In the genomic region with DNA sequence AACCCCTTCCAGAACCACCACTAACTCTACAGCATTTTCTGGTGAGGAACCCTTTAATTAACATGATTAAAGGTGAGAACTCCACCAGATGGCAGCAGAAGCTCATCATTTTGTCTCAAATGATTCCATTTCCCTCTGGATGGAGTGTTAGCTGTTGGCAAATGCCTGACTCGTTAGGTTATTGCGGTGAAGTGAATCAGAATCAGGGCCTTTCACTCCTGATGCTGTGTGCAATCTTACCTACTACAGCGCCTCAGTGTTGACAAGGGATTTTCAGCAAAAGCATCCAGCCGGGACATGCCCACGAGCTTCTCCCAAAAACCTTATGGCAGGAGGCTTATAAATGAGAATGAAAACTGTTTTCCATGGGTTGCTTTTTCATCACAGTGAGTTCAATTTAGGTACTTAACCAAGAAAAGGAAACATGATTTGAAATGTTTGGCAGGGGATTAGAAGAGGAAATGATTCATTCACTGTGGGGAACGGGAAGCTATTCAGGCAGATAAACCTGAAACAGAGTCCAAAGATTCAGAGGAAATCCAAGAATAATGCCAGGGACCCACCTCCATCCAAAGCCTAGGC, we compare ENCODE assay signal across 8 cellular contexts. TPM values are rescaled to one million over a fixed set of nuclear protein-coding genes. Genes with fewer than 3 reads are reported as not detected.
DNase-seq lines count a peak whose midpoint lies in the region; ATAC-seq and TF ChIP-seq lines count a peak whose summit lies in the region.

No MANE protein-coding gene starts in this region.

- no peaks in the 10 kb centered on the region for H3K36me3 Mint-ChIP-seq in activated B cell treated with CpG ODN at 0.5 μM for 24 hours (ENCODE audit: low read depth)

- POLR2A ChIA-PET in activated B cell treated with CpG ODN at 0.5 μM for 24 hours (lab: Charles Lee) = interaction anchor here (1.0 kb wide), 1 partner anchor 48 kb away, joined by 3 read pairs; the partner anchor contains the start of gene CAST

- no peak overlapping the region for H3K4me3 Mint-ChIP-seq in activated B cell treated with CpG ODN at 0.5 μM for 24 hours

- H3K9ac ChIP-seq in BLaER1 treated with 17β-estradiol and CSF1 and Interleukin-3, amounts not matched to agents 10 nM and 100 nM = peak overlapping the region in 4 of 11 experiments; percentile 4 to 27 (median 17); a peak in 1 of 22 replicates

- no peaks in the 10 kb centered on the region for H3K27me3 ChIP-seq in BLaER1 treated with 17β-estradiol and CSF1 and Interleukin-3, amounts not matched to agents 10 nM and 100 nM
- H3K27me3 ChIP-seq in effector memory CD4-positive, alpha-beta T cell (replicated peaks; ENCODE audit: control insufficient read depth, insufficient read depth, low read length, poor library complexity, severe bottlenecking) = no peaks in the 10 kb centered on the region
- no peaks in the 10 kb centered on the region for H3K27me3 ChIP-seq in lower lobe of right lung (ENCODE audit: low read depth)

- DNase-seq in NCI-H2171 treated with DMSO at 0.1 percent for 48 hours (lab: John Stamatoyannopoulos, UW) (peak; percentile 57), activated B cell treated with CpG ODN at 0.5 μM for 24 hours (no peak), lower lobe of right lung (no peak)
- DNase-seq in effector memory CD4-positive, alpha-beta T cell = peak in 2 of 3 donors; percentile 8 to 34
- DNase-seq in stimulated activated CD8-positive, alpha-beta memory T cell treated with anti-CD3 and anti-CD28 coated beads, Interleukin-15, amount 100 ng/mL, for 1 hour (ENCODE audit: low read depth) = peak; percentile 9

- peaks cover 0 to 5% (median 0%) of the 10 kb centered on the region in 11 experiments; a peak in 1 of 22 replicates for H4K20me1 ChIP-seq in BLaER1 treated with 17β-estradiol and CSF1 and Interleukin-3, amounts not matched to agents 10 nM and 100 nM

- no peaks in the 10 kb centered on the region for H3K36me3 ChIP-seq in BLaER1 treated with 17β-estradiol and CSF1 and Interleukin-3, amounts not matched to agents 10 nM and 100 nM
- no peaks in the 10 kb centered on the region for H3K36me3 ChIP-seq in effector memory CD4-positive, alpha-beta T cell (ENCODE audit: control insufficient read depth, insufficient read depth, low read length)
- H3K36me3 ChIP-seq in lower lobe of right lung = no peaks in the 10 kb centered on the region

- peak overlapping the region; percentile 14 to 72 (median 59); a peak in 19 of 22 replicates for H3K4me2 ChIP-seq in BLaER1 treated with 17β-estradiol and CSF1 and Interleukin-3, amounts not matched to agents 10 nM and 100 nM

- peak; percentile 50 for ATAC-seq in GM21367 (IDR thresholded peaks at IDR 0.05; ENCODE audit: unreplicated experiment)
- ATAC-seq in activated B cell treated with CpG ODN at 0.5 μM for 24 hours (ENCODE audit: low read depth) = peak; percentile 50
- ATAC-seq in lower lobe of right lung = peak; percentile 88 to 89
- ATAC-seq in GM18861 (IDR thresholded peaks at IDR 0.05; ENCODE audit: unreplicated experiment) = no peak

- no peaks in the 10 kb centered on the region for H3K9me3 Mint-ChIP-seq in activated B cell treated with CpG ODN at 0.5 μM for 24 hours

- intact Hi-C loops in activated B cell treated with CpG ODN at 0.5 μM for 24 hours (cut with micrococcal nuclease) = loop anchor here (1.0 to 2.0 kb wide), 5 partner anchors 47 to 549 kb away; no protein-coding TSS in a partner anchor
- intact Hi-C loops in lower lobe of right lung (cut with DNase I) = no loop called here

- peaks cover 13 to 33% (median 24%) of the 10 kb centered on the region in 11 experiments; a peak in 21 of 22 replicates for H3K9me3 ChIP-seq in BLaER1 treated with 17β-estradiol and CSF1 and Interleukin-3, amounts not matched to agents 10 nM and 100 nM (replicated peaks in 1 of 11)
- no peaks in the 10 kb centered on the region for H3K9me3 ChIP-seq in effector memory CD4-positive, alpha-beta T cell (ENCODE audit: control insufficient read depth, low read length)
- H3K9me3 ChIP-seq in lower lobe of right lung = no peaks in the 10 kb centered on the region

- CTCF ChIA-PET in activated B cell treated with CpG ODN at 0.5 μM for 24 hours (lab: Charles Lee) = interaction anchor here (0.6 to 2.9 kb wide), 18 partner anchors 9 to 920 kb away, joined by 3 to 22 read pairs (median 4); partner anchors contain the start of gene CAST

- H3K4me3 ChIP-seq in BLaER1 treated with 17β-estradiol and CSF1 and Interleukin-3, amounts not matched to agents 10 nM and 100 nM = no peak overlapping the region
- no peak overlapping the region for H3K4me3 ChIP-seq in effector memory CD4-positive, alpha-beta T cell (ENCODE audit: insufficient read depth, low read depth, low read length, poor library complexity, severe bottlenecking)
- H3K4me3 ChIP-seq in lower lobe of right lung = peak overlapping the region; percentile 6

- TF ChIP-seq CTCF in activated B cell treated with CpG ODN at 0.5 μM for 24 hours (IDR thresholded peaks at IDR 0.05) (peak; percentile 22), lower lobe of right lung (IDR thresholded peaks at IDR 0.05) (peak; percentile 59)

- no peak overlapping the region for H3K27ac Mint-ChIP-seq in activated B cell treated with CpG ODN at 0.5 μM for 24 hours

- peak overlapping the region in 4 of 11 experiments; percentile 10 to 55 (median 25); a peak in 4 of 22 replicates for H3K27ac ChIP-seq in BLaER1 treated with 17β-estradiol and CSF1 and Interleukin-3, amounts not matched to agents 10 nM and 100 nM
- no peak overlapping the region for H3K27ac ChIP-seq in effector memory CD4-positive, alpha-beta T cell (ENCODE audit: insufficient read depth, low read length, poor library complexity, severe bottlenecking)
- no peak overlapping the region for H3K27ac ChIP-seq in lower lobe of right lung

- peaks cover 4% of the 10 kb centered on the region for H3K4me1 Mint-ChIP-seq in activated B cell treated with CpG ODN at 0.5 μM for 24 hours

- H3K27me3 Mint-ChIP-seq in activated B cell treated with CpG ODN at 0.5 μM for 24 hours = peaks cover 13% of the 10 kb centered on the region

- peaks cover 7 to 24% (median 19%) of the 10 kb centered on the region in 10 experiments; a peak in 19 of 20 replicates for H3K4me1 ChIP-seq in BLaER1 treated with 17β-estradiol and CSF1 and Interleukin-3, amounts not matched to agents 10 nM and 100 nM
- peaks cover 5% of the 10 kb centered on the region for H3K4me1 ChIP-seq in effector memory CD4-positive, alpha-beta T cell (ENCODE audit: control insufficient read depth, insufficient read depth, low read length, poor library complexity, severe bottlenecking)
- H3K4me1 ChIP-seq in lower lobe of right lung = peaks cover 16% of the 10 kb centered on the region

RNA-seq across cellular contexts. Expression of gene CAST, which starts 48.0 kb away (rescaled TPM):
- total RNA-seq in activated B cell treated with CpG ODN at 0.5 μM for 24 hours (199 and 211 TPM in 2 replicates), lower lobe of right lung (272 TPM)

Comparison
In these comparisons a context has a peak if more than half of its experiments do, and no peak if none do; other contexts are left out.
1. DNase-seq: peak in NCI-H2171 treated with DMSO at 0.1 percent for 48 hours (single experiment), effector memory CD4-positive, alpha-beta T cell (2 of 3) and stimulated activated CD8-positive, alpha-beta memory T cell treated with anti-CD3 and anti-CD28 coated beads, Interleukin-15, amount 100 ng/mL, for 1 hour (single experiment); none in activated B cell treated with CpG ODN at 0.5 μM for 24 hours (single experiment) and lower lobe of right lung (single experiment).